ENCODE assay signal across 26 cellular contexts in the genomic region with DNA sequence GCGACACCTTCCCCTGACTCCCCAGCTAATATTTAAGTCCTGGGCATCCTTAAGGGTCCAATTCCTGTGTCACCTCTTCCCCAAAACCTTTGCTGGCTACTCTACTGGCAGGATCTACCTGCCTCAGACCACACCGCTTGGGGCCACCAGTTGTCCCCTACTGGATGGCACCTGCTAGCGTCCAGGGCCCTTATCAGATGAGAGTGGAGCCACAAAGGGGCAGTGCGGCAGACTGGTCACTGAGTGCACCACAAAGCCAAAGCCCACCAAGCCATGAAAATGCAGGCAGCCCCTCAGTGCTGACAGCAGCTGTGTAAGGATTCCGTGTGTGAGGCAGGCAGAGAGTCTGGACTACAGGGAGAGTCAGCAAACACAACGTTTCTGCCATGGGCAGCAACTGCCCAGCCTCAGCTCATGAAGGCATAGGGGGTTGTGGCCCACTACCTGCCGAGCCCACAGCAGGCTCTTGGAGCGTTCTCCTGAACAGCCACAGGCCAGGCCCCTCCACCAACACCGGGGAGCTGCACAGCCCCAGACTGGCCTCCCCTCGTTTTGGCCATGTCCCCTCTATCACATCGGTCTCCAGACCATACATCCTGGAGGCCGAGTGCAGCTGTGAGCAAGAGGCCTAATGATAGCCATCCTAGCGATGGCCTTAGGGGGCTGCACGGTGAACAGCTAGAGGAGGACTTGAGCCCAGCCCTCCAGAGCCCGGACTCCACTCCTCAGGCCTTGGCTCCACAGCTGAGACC. TPM values are rescaled to one million over a fixed set of nuclear protein-coding genes. Genes with fewer than 3 reads are reported as not detected.
DNase-seq lines count a peak whose midpoint lies in the region; ATAC-seq, FAIRE-seq and TF ChIP-seq lines count a peak whose summit lies in the region.
"Had no signal": no experiment of that assay in that cellular context is flagged by ENCODE, and none has a peak within 500 bp of the region (broad histone marks: within the 10 kb centered on the region; RNA-seq: fewer than 3 reads in every experiment).

No MANE protein-coding gene starts in this region.

- no peak overlapping the region for H3K4me3 Mint-ChIP-seq in activated CD8-positive, alpha-beta memory T cell treated with anti-CD3 and anti-CD28 coated beads, Interleukin-2, amount 10 ng/mL, durations not matched to agents 7 days and 5 days
- H3K4me3 Mint-ChIP-seq: neural progenitor cell had no signal

- peaks cover 19% of the 10 kb centered on the region for H3K27me3 Mint-ChIP-seq in activated CD8-positive, alpha-beta memory T cell treated with anti-CD3 and anti-CD28 coated beads, Interleukin-2, amount 10 ng/mL, durations not matched to agents 7 days and 5 days

- no peaks in the 10 kb centered on the region for H3K4me1 Mint-ChIP-seq in activated CD8-positive, alpha-beta memory T cell treated with anti-CD3 and anti-CD28 coated beads, Interleukin-2, amount 10 ng/mL, durations not matched to agents 7 days and 5 days
- H3K4me1 Mint-ChIP-seq: neural progenitor cell had no signal

- intact Hi-C loops in kidney (cut with DNase I): no loop called here
- intact Hi-C loops in transverse colon (cut with DNase I; ENCODE audit: low total_unique reads): no loop called here

- H3K9me3 ChIP-seq in kidney (ENCODE audit: control insufficient read depth in 1 of 2, low read length in 2 of 2) (no peaks in the 10 kb centered on the region), transverse colon (no peaks in the 10 kb centered on the region)
- H3K9me3 ChIP-seq: BLaER1 treated with 17β-estradiol and CSF1 and Interleukin-3, amounts not matched to agents 10 nM and 100 nM; Caco-2; psoas muscle had no signal

- no peaks in the 10 kb centered on the region for H3K9me3 Mint-ChIP-seq in activated CD8-positive, alpha-beta memory T cell treated with anti-CD3 and anti-CD28 coated beads, Interleukin-2, amount 10 ng/mL, durations not matched to agents 7 days and 5 days (ENCODE audit: low read depth)
- H3K9me3 Mint-ChIP-seq: neural progenitor cell had no signal

- TF ChIP-seq CTCF in kidney (IDR thresholded peaks at IDR 0.05; ENCODE audit: borderline replicate concordance, extremely low read depth, insufficient read depth) (no peak), transverse colon (IDR thresholded peaks at IDR 0.05) (no peak)

- no peak for TF ChIP-seq POLR2A in transverse colon (IDR thresholded peaks at IDR 0.05)

- in situ Hi-C loops in transverse colon (cut with MboI; ENCODE audit: low pct_ligation_motif_present in 1 of 4, low pct_unique_long_range_greater_than_20kb in 1 of 4, low sequenced_read_pairs in 3 of 4): loop anchor here in 1 of 4 donors (25.0 kb wide), 1 partner anchor 239 kb away; the partner anchor contains the start of gene CFAP100

- POLR2A ChIA-PET in HEK293T (lab: Yijun Ruan, JAX): no interaction called here

- H3K36me3 ChIP-seq in kidney (ENCODE audit: control insufficient read depth in 1 of 2, insufficient read depth in 2 of 2, low read length in 2 of 2) (peaks cover 29 to 46% of the 10 kb centered on the region in 2 donors), transverse colon (no peaks in the 10 kb centered on the region)
- H3K36me3 ChIP-seq: BLaER1 treated with 17β-estradiol and CSF1 and Interleukin-3, amounts not matched to agents 10 nM and 100 nM; neural progenitor cell had no signal

- FAIRE-seq in kidney (lab: Jason Lieb, UNC): no peak
- FAIRE-seq: endometrium, HTR-8/SVneo had no signal

- H3K27ac ChIP-seq in kidney (ENCODE audit: low read depth in 2 of 2, low read length in 2 of 2) (no peak overlapping the region), transverse colon (no peak overlapping the region)
- H3K27ac ChIP-seq: BLaER1 treated with 17β-estradiol and CSF1 and Interleukin-3, amounts not matched to agents 10 nM and 100 nM; KMS-11; neural progenitor cell; psoas muscle had no signal

- 82 to 97% methylated on average over 5 to 15 of the region's 15 CpGs for WGBS in transverse colon (ENCODE audit: low coverage in 1 of 2), 2 donors

- H3K9ac ChIP-seq in kidney (ENCODE audit: low read length in 2 of 2): no peak overlapping the region
- H3K9ac ChIP-seq: BLaER1 treated with 17β-estradiol and CSF1 and Interleukin-3, amounts not matched to agents 10 nM and 100 nM; KMS-11; neural progenitor cell had no signal

- no peak for ATAC-seq in activated CD8-positive, alpha-beta memory T cell treated with anti-CD3 and anti-CD28 coated beads, Interleukin-2, amount 10 ng/mL, durations not matched to agents 7 days and 5 days
- ATAC-seq in HG02610 (IDR thresholded peaks at IDR 0.05; ENCODE audit: unreplicated experiment): no peak
- ATAC-seq: Panc1 had no signal

- no peaks in the 10 kb centered on the region for H3K27me3 ChIP-seq in transverse colon
- H3K27me3 ChIP-seq: BLaER1 treated with 17β-estradiol and CSF1 and Interleukin-3, amounts not matched to agents 10 nM and 100 nM; neural progenitor cell had no signal

- no peaks in the 10 kb centered on the region for H3K36me3 Mint-ChIP-seq in activated CD8-positive, alpha-beta memory T cell treated with anti-CD3 and anti-CD28 coated beads, Interleukin-2, amount 10 ng/mL, durations not matched to agents 7 days and 5 days
- H3K36me3 Mint-ChIP-seq: neural progenitor cell had no signal

- H3K4me3 ChIP-seq in kidney (ENCODE audit: low read length in 2 of 2): no peak overlapping the region
- H3K4me3 ChIP-seq in transverse colon: no peak overlapping the region
- H3K4me3 ChIP-seq: BLaER1 treated with 17β-estradiol and CSF1 and Interleukin-3, amounts not matched to agents 10 nM and 100 nM; neural progenitor cell; psoas muscle had no signal

- CTCF ChIA-PET in activated CD8-positive, alpha-beta memory T cell treated with anti-CD3 and anti-CD28 coated beads, Interleukin-2, amount 10 ng/mL, durations not matched to agents 7 days and 5 days (lab: Charles Lee): no interaction called here
- CTCF ChIA-PET in HEK293T (lab: Yijun Ruan, JAX): no interaction called here

- peak; percentile 34 for DNase-seq in activated CD8-positive, alpha-beta memory T cell treated with anti-CD3 and anti-CD28 coated beads, Interleukin-2, amount 50 U/mL, for 48 hours
- DNase-seq in activated CD8-positive, alpha-beta memory T cell treated with anti-CD3 and anti-CD28 coated beads, Interleukin-2, amount 10 ng/mL, durations not matched to agents 7 days and 5 days: no peak
- DNase-seq in HEK293T (ENCODE audit: extremely low spot score) (peak; percentile 2), kidney (peak; percentile 49), transverse colon (peak; percentile 4), putamen (ENCODE audit: low spot score) (no peak), NCI-H2171 treated with DMSO at 0.1 percent for 48 hours (lab: John Stamatoyannopoulos, UW) (no peak)
- DNase-seq: activated naive CD4-positive, alpha-beta T cell treated with Interleukin-2 at 50 U/mL for 16 hours; amygdala; Caco-2; DMS79 treated with DMSO at 0.1 percent for 48 hours; GOT3; mammary epithelial cell; NCI-H146; NCI-H524; NK-92 treated with Interleukin-12 subunit alpha and Interleukin-12 subunit beta, amount 100 ng/mL, for 24 hours had no signal

- no peaks in the 10 kb centered on the region for H3K4me1 ChIP-seq in kidney (ENCODE audit: control insufficient read depth in 1 of 2, insufficient read depth in 1 of 2, low read depth in 1 of 2, low read length in 2 of 2)
- H3K4me1 ChIP-seq in transverse colon: no peaks in the 10 kb centered on the region
- H3K4me1 ChIP-seq: BLaER1 treated with 17β-estradiol and CSF1 and Interleukin-3, amounts not matched to agents 10 nM and 100 nM; Caco-2; neural progenitor cell; psoas muscle had no signal

- no peak for TF ChIP-seq EP300 in transverse colon (IDR thresholded peaks at IDR 0.05; ENCODE audit: low read depth)

- H3K27ac Mint-ChIP-seq in activated CD8-positive, alpha-beta memory T cell treated with anti-CD3 and anti-CD28 coated beads, Interleukin-2, amount 10 ng/mL, durations not matched to agents 7 days and 5 days: no peak overlapping the region
- H3K27ac Mint-ChIP-seq: neural progenitor cell had no signal

TF ChIP-seq in HEK293T, 16 proteins besides CTCF, POLR2A, EP300 and RAD21:
- TF ChIP-seq, protein P1, sequence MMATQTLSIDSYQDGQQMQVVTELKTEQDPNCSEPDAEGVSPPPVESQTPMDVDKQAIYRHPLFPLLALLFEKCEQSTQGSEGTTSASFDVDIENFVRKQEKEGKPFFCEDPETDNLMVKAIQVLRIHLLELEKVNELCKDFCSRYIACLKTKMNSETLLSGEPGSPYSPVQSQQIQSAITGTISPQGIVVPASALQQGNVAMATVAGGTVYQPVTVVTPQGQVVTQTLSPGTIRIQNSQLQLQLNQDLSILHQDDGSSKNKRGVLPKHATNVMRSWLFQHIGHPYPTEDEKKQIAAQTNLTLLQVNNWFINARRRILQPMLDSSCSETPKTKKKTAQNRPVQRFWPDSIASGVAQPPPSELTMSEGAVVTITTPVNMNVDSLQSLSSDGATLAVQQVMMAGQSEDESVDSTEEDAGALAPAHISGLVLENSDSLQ (IDR thresholded peaks at IDR 0.05): no peak

RNA-seq across cellular contexts. Expression of gene ALDH1L1, which starts 32.3 kb away (rescaled TPM):
- not detected for total RNA-seq in activated CD8-positive, alpha-beta memory T cell treated with anti-CD3 and anti-CD28 coated beads, Interleukin-2, amount 10 ng/mL, durations not matched to agents 7 days and 5 days
- total RNA-seq in kidney (60.0 TPM), transverse colon (10 to 100 TPM in 2 of 4 donors, 1 to 10 TPM in 2; 5.9 to 32.2 (median 16.1) TPM)
- 199 TPM for polyA plus RNA-seq in kidney (ENCODE audit: insufficient read depth, low read depth, low replicate concordance)
- total RNA-seq: fibroblast of lung, glomerular endothelial cell had no signal
- polyA plus RNA-seq: fibroblast of lung had no signal

Comparison
In these comparisons a context has a peak if more than half of its experiments do, and no peak if none do; other contexts are left out.
1. DNase-seq: peak in activated CD8-positive, alpha-beta memory T cell treated with anti-CD3 and anti-CD28 coated beads, Interleukin-2, amount 50 U/mL, for 48 hours (single experiment), HEK293T (single experiment), kidney (single experiment) and transverse colon (single experiment); none in activated CD8-positive, alpha-beta memory T cell treated with anti-CD3 and anti-CD28 coated beads, Interleukin-2, amount 10 ng/mL, durations not matched to agents 7 days and 5 days (single experiment), putamen (single experiment) and NCI-H2171 treated with DMSO at 0.1 percent for 48 hours (single experiment).
2. RNA of gene ALDH1L1, which starts 32.3 kb away (total RNA-seq): 60.0 TPM in kidney (single experiment) and 5.9 to 32.2 TPM in transverse colon; not detected in activated CD8-positive, alpha-beta memory T cell treated with anti-CD3 and anti-CD28 coated beads, Interleukin-2, amount 10 ng/mL, durations not matched to agents 7 days and 5 days; every median in the first group is over 4 times any median in the second.